8 cellular contexts compared by ENCODE assay signal in the genomic region with DNA sequence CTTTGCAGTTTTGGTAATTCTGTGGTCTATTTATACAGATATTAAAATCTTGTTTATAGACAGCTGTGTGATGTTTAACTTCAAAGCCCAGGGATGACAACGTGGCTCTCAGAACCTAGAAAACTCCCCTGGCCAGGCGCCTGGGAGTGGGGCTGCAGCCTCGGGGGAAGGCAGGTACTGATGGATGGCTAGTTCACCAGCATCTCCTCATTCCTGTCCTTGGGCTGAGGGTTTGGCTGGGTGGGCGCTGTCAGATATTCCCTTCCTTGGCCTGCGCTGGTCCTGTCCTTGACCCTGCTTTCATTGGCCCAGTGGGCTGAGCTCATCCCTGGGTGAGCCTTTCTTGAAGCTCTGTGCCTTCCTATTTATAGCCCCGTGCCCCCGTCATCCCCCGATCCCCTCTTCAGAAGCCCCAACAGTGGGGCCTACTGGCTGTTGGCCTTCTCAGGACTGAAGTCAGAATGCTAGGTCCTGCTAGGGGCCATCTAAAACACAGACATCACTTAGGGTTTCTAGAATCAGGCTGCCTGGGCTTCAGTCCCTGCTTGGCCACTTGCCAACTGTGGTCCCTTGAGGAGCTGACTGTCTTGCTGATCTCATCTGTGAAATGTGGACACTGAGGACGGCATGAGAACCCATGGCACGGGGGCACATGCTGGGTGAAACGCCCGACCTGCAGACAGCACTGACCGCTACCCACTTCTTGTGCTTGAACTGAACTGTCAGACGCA. TPM values are rescaled to one million over a fixed set of nuclear protein-coding genes. Genes with fewer than 3 reads are reported as not detected.
DNase-seq lines count a peak whose midpoint lies in the region; ATAC-seq and TF ChIP-seq lines count a peak whose summit lies in the region.

No MANE protein-coding gene starts in this region.

- no peaks in the 10 kb centered on the region for H3K79me2 ChIP-seq in neural cell (replicated peaks; ENCODE audit: insufficient read depth, low read length)

- no peaks in the 10 kb centered on the region for H3K9me2 ChIP-seq in neural cell (ENCODE audit: insufficient read depth, low read length)

- intact Hi-C loops in Right ventricle myocardium inferior (cut with DNase I), result no loop called here

- no peaks in the 10 kb centered on the region for H3K27me3 ChIP-seq in cardiac muscle cell
- no peaks in the 10 kb centered on the region for H3K27me3 ChIP-seq in ectodermal cell (ENCODE audit: control insufficient read depth, insufficient read depth, low read length, poor library complexity, severe bottlenecking)
- H3K27me3 ChIP-seq in neural cell (ENCODE audit: insufficient read depth, low read depth, low read length), result no peaks in the 10 kb centered on the region

- no peak for ATAC-seq in Right ventricle myocardium inferior
- no peak for ATAC-seq in HG02840 (IDR thresholded peaks at IDR 0.05; ENCODE audit: low FRiP score, unreplicated experiment)
- ATAC-seq in GM18511 (IDR thresholded peaks at IDR 0.05; ENCODE audit: unreplicated experiment), result no peak

- no peak overlapping the region for H2AFZ ChIP-seq in neural cell (ENCODE audit: low read depth, low read length)

- DNase-seq in cardiac muscle cell (ENCODE audit: low read depth in 1 of 2, low spot score in 1 of 2), result peak in 1 of 2 donors; percentile 29
- no peak for DNase-seq in Right ventricle myocardium inferior (ENCODE audit: missing footprints)
- no peak for DNase-seq in NAMALWA (ENCODE audit: low spot score)
- no peak for DNase-seq in NCI-H146 (lab: John Stamatoyannopoulos, UW)

- 93 to 95% methylated on average over 14 of the region's 14 CpGs for WGBS in ectodermal cell, 2 experiments

- no peaks in the 10 kb centered on the region for H3F3A ChIP-seq in neural cell (ENCODE audit: insufficient read depth, low read length, poor library complexity, severe bottlenecking)

- TF ChIP-seq CTCF in cardiac muscle cell (IDR thresholded peaks at IDR 0.05; ENCODE audit: low read depth, low read length), result no peak
- TF ChIP-seq CTCF in neural cell (IDR thresholded peaks at IDR 0.05; ENCODE audit: poor library complexity, severe bottlenecking), result peak; percentile 46

- H3K4me2 ChIP-seq in neural cell (ENCODE audit: low read length), result no peak overlapping the region

- H3K9ac ChIP-seq in neural cell (ENCODE audit: low read length), result no peak overlapping the region

- peaks cover 15% of the 10 kb centered on the region for H3K4me1 ChIP-seq in cardiac muscle cell (ENCODE audit: low read depth)
- H3K4me1 ChIP-seq in ectodermal cell (ENCODE audit: control insufficient read depth, insufficient read depth, low read length), result peaks cover 3% of the 10 kb centered on the region

- H3K9me3 ChIP-seq in cardiac muscle cell (ENCODE audit: low read depth) (no peaks in the 10 kb centered on the region), ectodermal cell (ENCODE audit: control insufficient read depth, low read length) (no peaks in the 10 kb centered on the region), neural cell (ENCODE audit: low read length) (no peaks in the 10 kb centered on the region)

- no peak for TF ChIP-seq RAD21 in neural cell (conservative IDR thresholded peaks at IDR 0.05)

- TF ChIP-seq EP300 in neural cell (conservative IDR thresholded peaks at IDR 0.05; ENCODE audit: poor library complexity, severe bottlenecking), result no peak

- peak overlapping the region; percentile 86 for H3K27ac ChIP-seq in cardiac muscle cell
- peak overlapping the region; percentile 36 for H3K27ac ChIP-seq in ectodermal cell (ENCODE audit: insufficient read depth, low read depth, low read length, poor library complexity, severe bottlenecking)
- no peak overlapping the region for H3K27ac ChIP-seq in neural cell (ENCODE audit: low read length)

- peaks cover 27% of the 10 kb centered on the region for H3K36me3 ChIP-seq in cardiac muscle cell
- H3K36me3 ChIP-seq in ectodermal cell (ENCODE audit: control insufficient read depth, insufficient read depth, low read length), result peaks cover 24% of the 10 kb centered on the region
- H3K36me3 ChIP-seq in neural cell (ENCODE audit: insufficient read depth, low read length), result no peaks in the 10 kb centered on the region

- H3K4me3 ChIP-seq in cardiac muscle cell (no peak overlapping the region), ectodermal cell (ENCODE audit: insufficient read depth, low read depth, low read length) (no peak overlapping the region), neural cell (ENCODE audit: low read length) (no peak overlapping the region)

- no peaks in the 10 kb centered on the region for H4K20me1 ChIP-seq in neural cell (ENCODE audit: insufficient read depth)

TF ChIP-seq in neural cell, 6 proteins besides CTCF, POLR2A, EP300 and RAD21:
- TF ChIP-seq MXI1 (conservative IDR thresholded peaks at IDR 0.05; ENCODE audit: poor library complexity, severe bottlenecking) (no peak), SMC3 (conservative IDR thresholded peaks at IDR 0.05; ENCODE audit: poor library complexity) (no peak), EZH2 (IDR thresholded peaks at IDR 0.05; ENCODE audit: borderline replicate concordance, insufficient read depth, low read length, poor library complexity, severe bottlenecking) (no peak)

RNA-seq across cellular contexts. Expression of a gene that starts 20.9 kb away (rescaled TPM):
- total RNA-seq in cardiac muscle cell (132 and 203 TPM in 2 replicates), Right ventricle myocardium inferior (32.4 TPM)
- polyA plus RNA-seq in cardiac muscle cell (182 and 187 TPM in 2 replicates), neural cell (128 and 160 TPM in 2 replicates)
- 72.2 TPM for polyA plus RNA-seq in ectodermal cell (2013, experiment 1 of 4)
- polyA plus RNA-seq in ectodermal cell (2013, experiment 2 of 4), result 69.8 TPM
- 66.6 TPM for polyA plus RNA-seq in ectodermal cell (2013, experiment 3 of 4)
- 75.8 TPM for polyA plus RNA-seq in ectodermal cell (2013, experiment 4 of 4)
- 70.7 and 73.8 TPM in 2 replicates for polyA minus RNA-seq in neural cell

RNA-seq across cellular contexts. Expression of a gene that starts 29.2 kb away (rescaled TPM):
- total RNA-seq in cardiac muscle cell (65.8 and 69.8 TPM in 2 replicates), Right ventricle myocardium inferior (38.2 TPM)
- polyA plus RNA-seq in cardiac muscle cell (44.7 and 48.7 TPM in 2 replicates), neural cell (42.4 and 73.6 TPM in 2 replicates)
- 26.5 TPM for polyA plus RNA-seq in ectodermal cell (2013, experiment 1 of 4)
- polyA plus RNA-seq in ectodermal cell (2013, experiment 2 of 4), result 23.7 TPM
- 19.5 TPM for polyA plus RNA-seq in ectodermal cell (2013, experiment 3 of 4)
- 18.4 TPM for polyA plus RNA-seq in ectodermal cell (2013, experiment 4 of 4)
- 23.9 and 27.1 TPM in 2 replicates for polyA minus RNA-seq in neural cell

RNA-seq across cellular contexts. Expression of a gene that starts 59.7 kb away (rescaled TPM):
- total RNA-seq in cardiac muscle cell, result 50.8 and 52.0 TPM in 2 replicates
- polyA plus RNA-seq in cardiac muscle cell, result 35.8 and 38.9 TPM in 2 replicates
- total RNA-seq in Right ventricle myocardium inferior, result 16.0 TPM
- 73.3 TPM for polyA plus RNA-seq in ectodermal cell (2013, experiment 1 of 4)
- polyA plus RNA-seq in ectodermal cell (2013, experiment 2 of 4), result 78.9 TPM
- polyA plus RNA-seq in ectodermal cell (2013, experiment 3 of 4), result 51.7 TPM
- 58.0 TPM for polyA plus RNA-seq in ectodermal cell (2013, experiment 4 of 4)
- polyA plus RNA-seq in neural cell, result 21.2 and 24.0 TPM in 2 replicates
- polyA minus RNA-seq in neural cell, result 49.7 and 62.0 TPM in 2 replicates

RNA-seq across cellular contexts. Expression of a gene that starts 59.8 kb away (rescaled TPM):
- total RNA-seq in cardiac muscle cell, result 21.0 and 32.2 TPM in 2 replicates
- polyA plus RNA-seq in cardiac muscle cell, result 33.3 and 37.1 TPM in 2 replicates
- 7.5 TPM for total RNA-seq in Right ventricle myocardium inferior
- polyA plus RNA-seq in ectodermal cell (2013, experiment 1 of 4), result 19.8 TPM
- 20.7 TPM for polyA plus RNA-seq in ectodermal cell (2013, experiment 2 of 4)
- polyA plus RNA-seq in ectodermal cell (2013, experiment 3 of 4), result 15.1 TPM
- polyA plus RNA-seq in ectodermal cell (2013, experiment 4 of 4), result 17.7 TPM
- 11.3 and 14.4 TPM in 2 replicates for polyA plus RNA-seq in neural cell
- 22.9 and 28.7 TPM in 2 replicates for polyA minus RNA-seq in neural cell
